In genomic region chr7:96303686-96304443, GRCh38 we compare ENCODE assay signal across 11 cellular contexts. TPM values are rescaled to one million over a fixed set of nuclear protein-coding genes. Genes with fewer than 3 reads are reported as not detected.
DNase-seq lines count a peak whose midpoint lies in the region; ATAC-seq and TF ChIP-seq lines count a peak whose summit lies in the region.
"Had no signal": no experiment of that assay in that cellular context is flagged by ENCODE, and none has a peak within 500 bp of the region (broad histone marks: within the 10 kb centered on the region; RNA-seq: fewer than 3 reads in every experiment).

No MANE protein-coding gene starts in this region.

- no peak overlapping the region for H3K4ac ChIP-seq in mesenchymal stem cell (ENCODE audit: low read depth in 1 of 2, low read length in 2 of 2)

- no peak overlapping the region for H3K9ac ChIP-seq in mesenchymal stem cell (ENCODE audit: low read length)

- no peaks in the 10 kb centered on the region for H3K9me3 ChIP-seq in mesenchymal stem cell (ENCODE audit: control insufficient read depth, low read length)

- peak overlapping the region; percentile 82 for H3K27ac Mint-ChIP-seq in HFFc6
- peak overlapping the region; percentile 72 for H3K27ac Mint-ChIP-seq in activated naive CD8-positive, alpha-beta T cell treated with anti-CD3 and anti-CD28 coated beads for 36 hours

- peak overlapping the region in 1 of 2 experiments; percentile 45 for H2BK12ac ChIP-seq in mesenchymal stem cell (ENCODE audit: low read length in 2 of 2)

- no peak overlapping the region for H4K91ac ChIP-seq in mesenchymal stem cell (ENCODE audit: low read length)

- H3K23ac ChIP-seq in mesenchymal stem cell (ENCODE audit: low read length in 2 of 2): no peak overlapping the region

- peak overlapping the region; percentile 50 for H3K4me3 Mint-ChIP-seq in HFFc6
- no peak overlapping the region for H3K4me3 Mint-ChIP-seq in activated naive CD8-positive, alpha-beta T cell treated with anti-CD3 and anti-CD28 coated beads for 36 hours

- no peak overlapping the region for H2BK5ac ChIP-seq in mesenchymal stem cell (ENCODE audit: low read depth, low read length, poor library complexity, severe bottlenecking)

- H3K27me3 ChIP-seq in mesenchymal stem cell (ENCODE audit: control insufficient read depth in 1 of 2, insufficient read depth in 1 of 2, low read length in 2 of 2): no peaks in the 10 kb centered on the region

- no peaks in the 10 kb centered on the region for H3K9me3 Mint-ChIP-seq in HFFc6
- H3K9me3 Mint-ChIP-seq in activated naive CD8-positive, alpha-beta T cell treated with anti-CD3 and anti-CD28 coated beads for 36 hours: no peaks in the 10 kb centered on the region
- H3K9me3 Mint-ChIP-seq: naive thymus-derived CD8-positive, alpha-beta T cell had no signal

- no peak overlapping the region for H2BK120ac ChIP-seq in mesenchymal stem cell (ENCODE audit: low read depth, low read length)

- H3K79me1 ChIP-seq in mesenchymal stem cell (replicated peaks; ENCODE audit: low read length, poor library complexity, severe bottlenecking): peaks cover 28% of the 10 kb centered on the region

- H3K4me3 ChIP-seq in mesenchymal stem cell (ENCODE audit: insufficient read depth in 1 of 2, low read depth in 1 of 2, low read length in 2 of 2): no peak overlapping the region

- peaks cover 5 to 6% of the 10 kb centered on the region in 2 experiments for H3K36me3 ChIP-seq in mesenchymal stem cell (ENCODE audit: control insufficient read depth in 1 of 2, insufficient read depth in 2 of 2, low read depth in 1 of 2, low read length in 2 of 2)

- H3K36me3 Mint-ChIP-seq in HFFc6 (ENCODE audit: low read depth): no peaks in the 10 kb centered on the region; the same call in 1 of the 2 replicates
- H3K36me3 Mint-ChIP-seq in activated naive CD8-positive, alpha-beta T cell treated with anti-CD3 and anti-CD28 coated beads for 36 hours: peaks cover 19% of the 10 kb centered on the region

- peak overlapping the region; percentile 95 for H3K27ac ChIP-seq in mesenchymal stem cell (ENCODE audit: low read length, poor library complexity, severe bottlenecking)

- no peak overlapping the region for H3K4me2 ChIP-seq in mesenchymal stem cell (ENCODE audit: low read length, poor library complexity, severe bottlenecking)

- TF ChIP-seq CTCF in HFFc6 (IDR thresholded peaks at IDR 0.05): no peak

- no peak overlapping the region for H2BK15ac ChIP-seq in mesenchymal stem cell (ENCODE audit: low read depth, poor library complexity, severe bottlenecking)

- peak overlapping the region; percentile 10 for H2AK5ac ChIP-seq in mesenchymal stem cell (ENCODE audit: low read length, severe bottlenecking)

- no peak for ATAC-seq in GM21360 (IDR thresholded peaks at IDR 0.05; ENCODE audit: unreplicated experiment)
- ATAC-seq: naive thymus-derived CD8-positive, alpha-beta T cell had no signal

- peak overlapping the region in 1 of 2 experiments; percentile 53 for H3K14ac ChIP-seq in mesenchymal stem cell (ENCODE audit: low read length in 2 of 2)

- WGBS in mesenchymal stem cell: 44% methylated on average over 2 of the region's 5 CpGs

- no peak overlapping the region for H2AFZ ChIP-seq in mesenchymal stem cell (ENCODE audit: low read depth, low read length)

- DNase-seq in AG20443 (ENCODE audit: low spot score) (peak; percentile 25), HFFc6 (peak; percentile 88), mesenchymal stem cell (peak; percentile 80), SIG-M5 treated with dmso at 0.1 percent for 504 hours (lab: John Stamatoyannopoulos, UW; ENCODE audit: unreplicated experiment) (no peak), SIG-M5 (lab: John Stamatoyannopoulos, UW) (no peak), putamen (ENCODE audit: low spot score) (no peak)
- DNase-seq in activated naive CD8-positive, alpha-beta T cell treated with anti-CD3 and anti-CD28 coated beads for 36 hours: no peak
- DNase-seq: activated CD4-positive, CD25-positive, alpha-beta regulatory T cell; effector CD4-positive, alpha-beta T cell; naive thymus-derived CD8-positive, alpha-beta T cell had no signal

- H3K27me3 Mint-ChIP-seq in HFFc6 (ENCODE audit: insufficient read depth): no peaks in the 10 kb centered on the region; the same call in 1 of the 2 replicates
- H3K27me3 Mint-ChIP-seq in activated naive CD8-positive, alpha-beta T cell treated with anti-CD3 and anti-CD28 coated beads for 36 hours: no peaks in the 10 kb centered on the region
- H3K27me3 Mint-ChIP-seq: naive thymus-derived CD8-positive, alpha-beta T cell had no signal

- no peak overlapping the region for H4K8ac ChIP-seq in mesenchymal stem cell (ENCODE audit: low read length)

- peaks cover 31% of the 10 kb centered on the region for H3K4me1 Mint-ChIP-seq in HFFc6 (ENCODE audit: low read depth)
- H3K4me1 Mint-ChIP-seq in activated naive CD8-positive, alpha-beta T cell treated with anti-CD3 and anti-CD28 coated beads for 36 hours: peaks cover 27% of the 10 kb centered on the region

- peaks cover 21% of the 10 kb centered on the region for H3K4me1 ChIP-seq in mesenchymal stem cell (ENCODE audit: control insufficient read depth, insufficient read depth, low read depth, low read length)

- peak overlapping the region in 1 of 2 experiments; percentile 71 for H3K18ac ChIP-seq in mesenchymal stem cell (ENCODE audit: low read depth in 1 of 2, low read length in 2 of 2)

RNA-seq across cellular contexts. Expression of gene SLC25A13, which starts 18.0 kb away (rescaled TPM):
- total RNA-seq in HFFc6 (2021; fragmentation: NEBNext Ultra II Directional; extraction: Animal tissue kit (Norgen Biotek cat#: 25700)): 10 to 100 TPM in 4 of 6 experiments, 1 to 10 TPM in 2; 7.4 to 15.4 (median 12.9) TPM
- total RNA-seq in activated naive CD8-positive, alpha-beta T cell treated with anti-CD3 and anti-CD28 coated beads for 36 hours: 10 to 100 TPM; 12.6 to 14.5 TPM
- 20.9 TPM for polyA plus RNA-seq in mesenchymal stem cell (2013, experiment 1 of 2)
- 22.7 TPM for polyA plus RNA-seq in mesenchymal stem cell (2013, experiment 2 of 2)

Comparison
In these comparisons a context has a peak if more than half of its experiments do, and no peak if none do; other contexts are left out.
1. DNase-seq: peak in AG20443 (single experiment), HFFc6 (single experiment) and mesenchymal stem cell (single experiment); none in activated naive CD8-positive, alpha-beta T cell treated with anti-CD3 and anti-CD28 coated beads for 36 hours (single experiment), SIG-M5 treated with dmso at 0.1 percent for 504 hours (single experiment), SIG-M5 (single experiment) and putamen (single experiment).